Comparison of ENCODE assay signal across 8 cellular contexts in the genomic region with DNA sequence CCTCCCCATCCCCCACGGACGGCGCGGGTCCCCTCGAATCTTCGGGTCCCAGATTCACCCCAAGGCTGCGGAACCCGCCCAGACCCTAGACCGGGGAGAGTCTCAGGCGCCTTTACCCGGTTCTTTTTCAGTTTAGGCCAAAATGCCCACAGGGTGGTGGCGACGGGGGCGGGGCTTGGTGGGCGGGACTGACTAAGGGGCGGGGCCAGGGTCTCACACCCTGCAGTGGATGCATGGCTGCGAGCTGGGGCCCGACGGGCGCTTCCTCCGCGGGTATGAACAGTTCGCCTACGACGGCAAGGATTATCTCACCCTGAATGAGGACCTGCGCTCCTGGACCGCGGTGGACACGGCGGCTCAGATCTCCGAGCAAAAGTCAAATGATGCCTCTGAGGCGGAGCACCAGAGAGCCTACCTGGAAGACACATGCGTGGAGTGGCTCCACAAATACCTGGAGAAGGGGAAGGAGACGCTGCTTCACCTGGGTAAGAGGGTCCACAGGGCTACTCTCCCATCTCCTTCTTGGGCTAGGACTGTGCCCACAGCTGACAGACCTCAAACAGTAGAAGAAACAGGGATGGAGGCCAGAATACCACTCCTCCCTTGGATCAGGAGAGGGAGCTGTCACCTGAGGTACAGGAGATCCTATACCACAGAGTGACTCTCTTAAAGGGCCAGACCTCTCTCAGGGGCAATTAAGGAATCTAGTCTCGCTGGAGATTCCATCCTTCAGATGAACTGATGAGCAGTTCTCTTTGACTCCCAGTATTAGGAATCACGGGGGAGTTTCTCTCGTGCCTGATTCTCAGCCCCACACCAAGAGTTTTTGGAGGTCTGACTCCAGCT. TPM values are rescaled to one million over a fixed set of nuclear protein-coding genes. Genes with fewer than 3 reads are reported as not detected.
DNase-seq lines count a peak whose midpoint lies in the region; ATAC-seq, FAIRE-seq and TF ChIP-seq lines count a peak whose summit lies in the region.

No MANE protein-coding gene starts in this region.

- H3K9me3 ChIP-seq in Peyer's patch (no peaks in the 10 kb centered on the region), neuron (ENCODE audit: low read length) (no peaks in the 10 kb centered on the region), suprapubic skin (no peaks in the 10 kb centered on the region)

- peaks cover 0 to 36% (median 24%) of the 10 kb centered on the region in 4 donors for H3K4me1 ChIP-seq in Peyer's patch
- peaks cover 6% of the 10 kb centered on the region for H3K4me1 ChIP-seq in neuron (ENCODE audit: insufficient read depth, low read length)
- H3K4me1 ChIP-seq in suprapubic skin: peaks cover 39% of the 10 kb centered on the region

- TF ChIP-seq CTCF in Peyer's patch (IDR thresholded peaks at IDR 0.05) (no peak), fibroblast of the aortic adventitia (IDR thresholded peaks at IDR 0.05; ENCODE audit: insufficient read depth, low read length) (no peak), suprapubic skin (IDR thresholded peaks at IDR 0.05) (no peak)

- no peak for TF ChIP-seq EP300 in suprapubic skin (IDR thresholded peaks at IDR 0.05)

- DNase-seq in ELF-1 (ENCODE audit: low read depth, low spot score): peak; percentile 65
- DNase-seq in Peyer's patch: peak; percentile 83 to 89 (median 86)
- DNase-seq in activated T-helper 9 cell treated with anti-CD3 and anti-CD28 coated beads, Interleukin-2, amount 50 U/mL, for 16 hours (ENCODE audit: low read depth): peak; percentile 76
- DNase-seq in fibroblast of the aortic adventitia (ENCODE audit: low read depth): peak; percentile 51
- peak; percentile 83 to 89 for DNase-seq in suprapubic skin (ENCODE audit: low spot score in 2 of 2)
- no peak for DNase-seq in H54 (ENCODE audit: insufficient read length, low spot score)

- H3K27ac ChIP-seq in Peyer's patch: peak overlapping the region; percentile 97 to 100 (median 100)
- H3K27ac ChIP-seq in suprapubic skin: peak overlapping the region; percentile 100

- ATAC-seq in HG02885 (IDR thresholded peaks at IDR 0.05; ENCODE audit: poor library complexity, unreplicated experiment): peak; percentile 36

- FAIRE-seq in H54 (lab: Jason Lieb, UNC): no peak

- H3K4me3 ChIP-seq in Peyer's patch (peak overlapping the region; percentile 83 to 100 (median 98)), fibroblast of the aortic adventitia (ENCODE audit: low read depth, low read length) (peak overlapping the region; percentile 93), neuron (ENCODE audit: low read length) (peak overlapping the region; percentile 70), suprapubic skin (peak overlapping the region; percentile 99)

- no peak for TF ChIP-seq POLR2A in Peyer's patch (IDR thresholded peaks at IDR 0.05)
- TF ChIP-seq POLR2A in suprapubic skin (IDR thresholded peaks at IDR 0.05): no peak
- no peak for TF ChIP-seq POLR2A in H54 (IDR thresholded peaks at IDR 0.05; ENCODE audit: low read depth, low read length)

- H2AFZ ChIP-seq in neuron (ENCODE audit: low read depth, low read length): peak overlapping the region; percentile 75

- H3K27me3 ChIP-seq in Peyer's patch (no peaks in the 10 kb centered on the region), neuron (ENCODE audit: insufficient read depth, low read length) (no peaks in the 10 kb centered on the region), suprapubic skin (no peaks in the 10 kb centered on the region)

- H3K36me3 ChIP-seq in Peyer's patch: peaks cover 0 to 44% (median 4%) of the 10 kb centered on the region in 3 donors
- H3K36me3 ChIP-seq in neuron (ENCODE audit: insufficient read depth, low read length): no peaks in the 10 kb centered on the region
- H3K36me3 ChIP-seq in suprapubic skin: peaks cover 43% of the 10 kb centered on the region

- WGBS in suprapubic skin: 67% methylated on average over 3 of the region's 37 CpGs

RNA-seq across cellular contexts. Expression of gene HLA-E, which starts 0.9 kb away (rescaled TPM):
- total RNA-seq in Peyer's patch: 100 to 1,000 TPM; 313 to 404 (median 383) TPM
- 115 and 227 TPM in 2 replicates for total RNA-seq in fibroblast of the aortic adventitia (ENCODE audit: low replicate concordance)
- 100 to 1,000 TPM; 496 to 771 (median 601) TPM for total RNA-seq in suprapubic skin
